ENCODE assay signal across 9 cellular contexts in genomic region chr7:42972703-42973500, GRCh38. TPM values are rescaled to one million over a fixed set of nuclear protein-coding genes. Genes with fewer than 3 reads are reported as not detected.
DNase-seq lines count a peak whose midpoint lies in the region; ATAC-seq and TF ChIP-seq lines count a peak whose summit lies in the region.
"Had no signal": no experiment of that assay in that cellular context is flagged by ENCODE, and none has a peak within 500 bp of the region (broad histone marks: within the 10 kb centered on the region; RNA-seq: fewer than 3 reads in every experiment).

No MANE protein-coding gene starts in this region.

- in situ Hi-C loops in astrocyte of the spinal cord (cut with HindIII; ENCODE audit: low sequenced_read_pairs): no loop called here

- WGBS in endodermal cell (ENCODE audit: insufficient coverage in 1 of 2, insufficient read length in 1 of 2), 2 experiments: 92 to 95% methylated on average over 4 to 5 of the region's 5 CpGs

- TF ChIP-seq CTCF in HCT116 (IDR thresholded peaks at IDR 0.05 in 2 of 3, conservative IDR thresholded peaks at IDR 0.05 in 1 of 3; ENCODE audit: borderline replicate concordance in 1 of 3, insufficient read depth in 1 of 3, low read depth in 2 of 3, low read length in 2 of 3) (no peak), astrocyte of the spinal cord (IDR thresholded peaks at IDR 0.05; ENCODE audit: low read depth, low read length) (no peak), endodermal cell (conservative IDR thresholded peaks at IDR 0.05) (no peak)

- no peak overlapping the region for H3K4me3 ChIP-seq in HCT116 (replicated peaks in 1 of 2; ENCODE audit: low read depth in 1 of 2, low read length in 2 of 2)
- H3K4me3 ChIP-seq in astrocyte of the spinal cord (ENCODE audit: low read depth, low read length): no peak overlapping the region
- H3K4me3 ChIP-seq in endodermal cell (ENCODE audit: low read length): no peak overlapping the region

- H3K9me3 Mint-ChIP-seq in endodermal cell: peaks cover 30% of the 10 kb centered on the region

- H3K27ac ChIP-seq in HCT116 (ENCODE audit: low read depth, low read length) (no peak overlapping the region), endodermal cell (ENCODE audit: low read depth, low read length) (no peak overlapping the region)

- intact Hi-C loops in HCT116 (cut with micrococcal nuclease): no loop called here

- POLR2A ChIA-PET in HCT116 (lab: Charles Lee): no interaction called here

- no peak overlapping the region for H3K4me2 ChIP-seq in HCT116 (ENCODE audit: low read length)

- no peaks in the 10 kb centered on the region for H3K9me3 ChIP-seq in HCT116 (ENCODE audit: control insufficient read depth in 1 of 2, insufficient read depth in 1 of 2, low read depth in 1 of 2, low read length in 2 of 2)
- peaks cover 44% of the 10 kb centered on the region for H3K9me3 ChIP-seq in endodermal cell (ENCODE audit: control insufficient read depth, low read length)

- CTCF ChIA-PET in HCT116 (lab: Charles Lee): interaction anchor here (1.0 to 1.2 kb wide), 2 partner anchors 32 to 34 kb away, joined by 3 read pairs; no protein-coding TSS in a partner anchor

- H3K4me1 Mint-ChIP-seq in endodermal cell: no peaks in the 10 kb centered on the region

- no TSS peak for BruUV-seq in HCT116 (replicated peaks; lab: Mats Ljungman, UMichigan)

- no peaks in the 10 kb centered on the region for H3K9me2 ChIP-seq in HCT116 (ENCODE audit: insufficient read depth)

- H2AFZ ChIP-seq in HCT116 (ENCODE audit: low read depth, low read length, poor library complexity, severe bottlenecking): no peak overlapping the region

- H4K20me1 ChIP-seq in HCT116 (ENCODE audit: insufficient read depth): no peaks in the 10 kb centered on the region

- TF ChIP-seq POLR2A in HCT116 (IDR thresholded peaks at IDR 0.05; ENCODE audit: borderline replicate concordance, extremely low read depth, insufficient read depth, insufficient read length): no peak

- no peaks in the 10 kb centered on the region for H3K36me3 ChIP-seq in HCT116 (ENCODE audit: control insufficient read depth in 1 of 2, insufficient read depth in 2 of 2, low read length in 2 of 2)
- H3K36me3 ChIP-seq in endodermal cell (ENCODE audit: control insufficient read depth, insufficient read depth, low read length): peaks cover 19% of the 10 kb centered on the region

- H3K36me3 Mint-ChIP-seq in endodermal cell (ENCODE audit: low read depth): peaks cover 47% of the 10 kb centered on the region

- DNase-seq in HCT116 (ENCODE audit: low read depth, low spot score) (no peak), astrocyte of the spinal cord (ENCODE audit: low read depth, low spot score) (peak; percentile 100), inferior parietal cortex (ENCODE audit: extremely low spot score) (peak; percentile 48), smooth muscle cell of the brain vasculature (ENCODE audit: low read depth, low spot score) (peak; percentile 98), GDM1 (lab: John Stamatoyannopoulos, UW) (no peak), NCI-H2107 (lab: John Stamatoyannopoulos, UW) (no peak), endodermal cell (no peak)
- DNase-seq: NCI-H748 treated with DMSO at 0.1 percent for 48 hours had no signal

- no peaks in the 10 kb centered on the region for H3K27me3 ChIP-seq in HCT116 (ENCODE audit: insufficient read depth, low read length)
- H3K27me3 ChIP-seq in endodermal cell (ENCODE audit: control insufficient read depth, insufficient read depth, low read length, poor library complexity, severe bottlenecking): no peaks in the 10 kb centered on the region

- H3K27me3 Mint-ChIP-seq in endodermal cell (ENCODE audit: insufficient read depth): no peaks in the 10 kb centered on the region

- no peak overlapping the region for H3K27ac Mint-ChIP-seq in endodermal cell

- ATAC-seq in HCT116: no peak
- ATAC-seq in GM19395 (IDR thresholded peaks at IDR 0.05; ENCODE audit: unreplicated experiment): no peak

- no peaks in the 10 kb centered on the region for H3K4me1 ChIP-seq in HCT116 (ENCODE audit: control insufficient read depth in 1 of 2, insufficient read depth in 2 of 2, low read length in 2 of 2)
- no peaks in the 10 kb centered on the region for H3K4me1 ChIP-seq in endodermal cell (ENCODE audit: control insufficient read depth, insufficient read depth, low read length)

- H3K9ac ChIP-seq in HCT116 (ENCODE audit: low read length): no peak overlapping the region
- H3K9ac ChIP-seq in endodermal cell (ENCODE audit: extremely low read depth, low read length, poor library complexity, severe bottlenecking): no peak overlapping the region

- RAD21 ChIA-PET in HCT116 (lab: Charles Lee; ENCODE audit: low non-redundant PET in 1 of 2, low total read pairs in 2 of 2, uncharacterized antibody in 2 of 2, unreplicated experiment in 2 of 2): no interaction called here

- H3K79me2 ChIP-seq in HCT116 (ENCODE audit: insufficient read depth, low read length): no peaks in the 10 kb centered on the region

- TF ChIP-seq RAD21 in HCT116 (IDR thresholded peaks at IDR 0.05; ENCODE audit: low read depth): no peak

- H3K4me3 Mint-ChIP-seq in endodermal cell: no peak overlapping the region

TF ChIP-seq in HCT116, 20 proteins besides CTCF, POLR2A, EP300 and RAD21:
- no peak for TF ChIP-seq SIN3A (IDR thresholded peaks at IDR 0.05; ENCODE audit: low read depth)
- TF ChIP-seq TCF7L2 (IDR thresholded peaks at IDR 0.05; ENCODE audit: borderline replicate concordance, extremely low read depth, insufficient read depth, insufficient read length): peak; percentile 69
- no peak for TF ChIP-seq REST (IDR thresholded peaks at IDR 0.05; ENCODE audit: low read depth)

RNA-seq across cellular contexts. Expression of gene MRPL32, which starts 40.7 kb away (rescaled TPM):
- total RNA-seq in HCT116 (2021; ENCODE audit: unreplicated experiment): 47.5 TPM
- polyA plus RNA-seq in HCT116 (2012): 21.1 and 32.9 TPM in 2 replicates
- total RNA-seq in endodermal cell: 10 to 100 TPM; 88.6 to 97.0 TPM
- polyA plus RNA-seq in endodermal cell (2013, experiment 1 of 2): 69.7 TPM
- 65.0 TPM for polyA plus RNA-seq in endodermal cell (2013, experiment 2 of 2)

RNA-seq across cellular contexts. Expression of gene PSMA2, which starts 40.9 kb away (rescaled TPM):
- total RNA-seq in HCT116 (2021; ENCODE audit: unreplicated experiment) (152 TPM), endodermal cell (100 to 1,000 TPM; 163 to 191 TPM)
- 70.8 and 104 TPM in 2 replicates for polyA plus RNA-seq in HCT116 (2012)
- 197 TPM for polyA plus RNA-seq in endodermal cell (2013, experiment 1 of 2)
- 183 TPM for polyA plus RNA-seq in endodermal cell (2013, experiment 2 of 2)

Comparison
In these comparisons a context has a peak if more than half of its experiments do, and no peak if none do; other contexts are left out.
1. DNase-seq: peak in astrocyte of the spinal cord (single experiment), inferior parietal cortex (single experiment) and smooth muscle cell of the brain vasculature (single experiment); none in HCT116 (single experiment), GDM1 (single experiment), NCI-H2107 (single experiment) and endodermal cell (single experiment).